20 cellular contexts compared by ENCODE assay signal in genomic region chr2:110834134-110834827, GRCh38.
DNase-seq lines count a peak whose midpoint lies in the region; ATAC-seq and TF ChIP-seq lines count a peak whose summit lies in the region.
"Had no signal": no experiment of that assay in that cellular context is flagged by ENCODE, and none has a peak within 500 bp of the region (broad histone marks: within the 10 kb centered on the region; RNA-seq: fewer than 3 reads in every experiment).

No MANE protein-coding gene starts in this region.

- H3K27ac Mint-ChIP-seq in H9, result peak overlapping the region in 2 of 3 experiments; percentile 28 to 80; a peak in 4 of 7 replicates
- H3K27ac Mint-ChIP-seq: HFFc6 had no signal

- no peak for ATAC-seq in DND-41 (ENCODE audit: insufficient read depth, low read depth)
- no peak for ATAC-seq in GM19455 (IDR thresholded peaks at IDR 0.05; ENCODE audit: unreplicated experiment)
- no peak for ATAC-seq in left lung

- no peak overlapping the region for H3K56ac ChIP-seq in H9 (ENCODE audit: insufficient read length, low read depth, low read length)

- no peak overlapping the region for H3K4me2 ChIP-seq in DND-41 (ENCODE audit: insufficient read depth, low read length)
- H3K4me2 ChIP-seq in H9 (ENCODE audit: insufficient read depth, insufficient read length, low read length), result peak overlapping the region; percentile 31
- H3K4me2 ChIP-seq in Loucy (ENCODE audit: low read depth, low read length, poor library complexity, severe bottlenecking), result no peak overlapping the region
- H3K4me2 ChIP-seq: BLaER1 had no signal

- no peaks in the 10 kb centered on the region for H3K9me3 Mint-ChIP-seq in H9
- H3K9me3 Mint-ChIP-seq: CD4-positive, CD25-positive, alpha-beta regulatory T cell; HFFc6 had no signal

- no peak overlapping the region for H2BK20ac ChIP-seq in H9 (ENCODE audit: low read depth, low read length, poor library complexity, severe bottlenecking)

- H3K18ac ChIP-seq in H9 (ENCODE audit: insufficient read length, low read depth, low read length), result no peak overlapping the region

- DNase-seq in DND-41, result no peak
- no peak for DNase-seq in H9
- no peak for DNase-seq in NCI-H345 (lab: John Stamatoyannopoulos, UW)
- no peak for DNase-seq in left lung
- DNase-seq: CD4-positive, CD25-positive, alpha-beta regulatory T cell; DMS53; HFFc6; NCI-H1105; NCI-H1436 treated with DMSO at 0.1 percent for 48 hours; NCI-H187 treated with DMSO at 0.1 percent for 48 hours; NCI-H446 treated with DMSO at 0.1 percent for 48 hours; NCI-H526; NCI-H82; SHP77; T-helper 1 cell had no signal

- peaks cover 4 to 25% (median 21%) of the 10 kb centered on the region in 3 experiments for H3K36me3 Mint-ChIP-seq in H9 (ENCODE audit: insufficient read depth in 1 of 3, low read depth in 3 of 3)

- no peak overlapping the region for H4K8ac ChIP-seq in H9 (replicated peaks; ENCODE audit: insufficient read length, low read depth, low read length)

- H3K36me3 ChIP-seq in DND-41 (ENCODE audit: insufficient read depth, low read length) (no peaks in the 10 kb centered on the region), Loucy (ENCODE audit: insufficient read depth, low read length) (no peaks in the 10 kb centered on the region), iPS-18a (ENCODE audit: control insufficient read depth, low read depth, low read length) (no peaks in the 10 kb centered on the region), left lung (no peaks in the 10 kb centered on the region)
- H3K36me3 ChIP-seq: BLaER1 had no signal

- no peak overlapping the region for H3K4ac ChIP-seq in H9 (ENCODE audit: low read depth, low read length)

- no peak overlapping the region for H2BK12ac ChIP-seq in H9 (ENCODE audit: insufficient read length, low read depth, low read length)

- WGBS in H9 (ENCODE audit: extremely low coverage, insufficient read length, low lambda C conversion rate), result no CpG with 5 or more reads among the region's 7 CpGs

- H4K20me1 ChIP-seq in DND-41 (ENCODE audit: insufficient read depth, low read length), result no peaks in the 10 kb centered on the region
- no peaks in the 10 kb centered on the region for H4K20me1 ChIP-seq in H9 (ENCODE audit: control insufficient read depth, insufficient read depth, insufficient read length)
- no peaks in the 10 kb centered on the region for H4K20me1 ChIP-seq in Loucy (ENCODE audit: insufficient read depth, low read length, poor library complexity, severe bottlenecking)
- H4K20me1 ChIP-seq: BLaER1 had no signal

- H3K23ac ChIP-seq in H9 (ENCODE audit: insufficient read length, low read depth, low read length), result no peak overlapping the region

- no peak overlapping the region for H3K14ac ChIP-seq in H9 (ENCODE audit: insufficient read depth, low read length)

- no peak overlapping the region for H3K9ac ChIP-seq in DND-41 (ENCODE audit: low read depth, low read length)
- no peak overlapping the region for H3K9ac ChIP-seq in H9 (ENCODE audit: extremely low read depth, insufficient read length, low read length)
- no peak overlapping the region for H3K9ac ChIP-seq in Loucy (ENCODE audit: low read depth, low read length, poor library complexity, severe bottlenecking)
- no peak overlapping the region for H3K9ac ChIP-seq in iPS-18a (ENCODE audit: low read length)
- H3K9ac ChIP-seq: BLaER1 had no signal

- H2AK5ac ChIP-seq in H9 (ENCODE audit: insufficient read length, low read length), result no peak overlapping the region

- no peak overlapping the region for H2BK15ac ChIP-seq in H9 (ENCODE audit: low read depth, low read length)

- H3K4me1 ChIP-seq in DND-41 (ENCODE audit: insufficient read depth, low read length) (peaks cover 37% of the 10 kb centered on the region), H9 (ENCODE audit: insufficient read depth, low read length) (peaks cover 32% of the 10 kb centered on the region; the same call in 1 of the 2 replicates), Loucy (ENCODE audit: insufficient read depth, low read length, poor library complexity, severe bottlenecking) (peaks cover 21% of the 10 kb centered on the region), iPS-18a (ENCODE audit: control insufficient read depth, low read depth, low read length) (peaks cover 60% of the 10 kb centered on the region), left lung (no peaks in the 10 kb centered on the region)

- peak overlapping the region in 1 of 2 experiments; percentile 22; a peak in 2 of 5 replicates for H3K4me3 Mint-ChIP-seq in H9
- H3K4me3 Mint-ChIP-seq: CD4-positive, CD25-positive, alpha-beta regulatory T cell; HFFc6 had no signal

- no peaks in the 10 kb centered on the region for H3F3A ChIP-seq in Loucy (ENCODE audit: low read depth)

- H3K79me2 ChIP-seq in DND-41 (ENCODE audit: insufficient read depth, low read length) (no peaks in the 10 kb centered on the region), H9 (ENCODE audit: insufficient read depth, low read length) (no peaks in the 10 kb centered on the region), Loucy (ENCODE audit: insufficient read depth, low read length) (no peaks in the 10 kb centered on the region)

- H3K79me1 ChIP-seq in H9 (ENCODE audit: insufficient read depth, low read depth, low read length, poor library complexity, severe bottlenecking), result no peaks in the 10 kb centered on the region

- no peaks in the 10 kb centered on the region for H3K9me2 ChIP-seq in Loucy (replicated peaks; ENCODE audit: low read depth, low read length)

- no peaks in the 10 kb centered on the region for H3K23me2 ChIP-seq in H9 (ENCODE audit: insufficient read length, low read depth, low read length, poor library complexity, severe bottlenecking)

- H3K27me3 ChIP-seq in DND-41 (ENCODE audit: insufficient read depth, low read length, poor library complexity) (no peaks in the 10 kb centered on the region), H9 (ENCODE audit: insufficient read depth, low read length) (no peaks in the 10 kb centered on the region), Loucy (ENCODE audit: insufficient read depth, low read length, poor library complexity, severe bottlenecking) (no peaks in the 10 kb centered on the region), iPS-18a (ENCODE audit: control insufficient read depth, insufficient read depth, low read length) (no peaks in the 10 kb centered on the region), left lung (no peaks in the 10 kb centered on the region)
- H3K27me3 ChIP-seq: BLaER1 had no signal

- H2AFZ ChIP-seq in DND-41 (ENCODE audit: low read depth, low read length) (0 out of 2 replicates have a peak overlapping the region, but pooled peaks have one; percentile 17), H9 (ENCODE audit: low read length) (no peak overlapping the region), Loucy (ENCODE audit: low read length) (peak overlapping the region; percentile 17; the same call in 1 of the 2 replicates)

- no peak overlapping the region for H3T11ph ChIP-seq in H9 (ENCODE audit: low read length)

- intact Hi-C loops in left lung (cut with DNase I), result no loop called here

- no peak for TF ChIP-seq CTCF in DND-41 (IDR thresholded peaks at IDR 0.05; ENCODE audit: borderline replicate concordance, extremely low read depth, low read length, poor library complexity, severe bottlenecking)
- TF ChIP-seq CTCF in H9 (conservative IDR thresholded peaks at IDR 0.05), result no peak
- TF ChIP-seq CTCF in Loucy (conservative IDR thresholded peaks at IDR 0.05; ENCODE audit: low read length), result no peak
- TF ChIP-seq CTCF in left lung (IDR thresholded peaks at IDR 0.05), result no peak

- no peak overlapping the region for H4K5ac ChIP-seq in H9 (ENCODE audit: insufficient read length, low read depth, low read length)

- H3K27me3 Mint-ChIP-seq in H9 (ENCODE audit: low read depth), result no peaks in the 10 kb centered on the region

- no peak overlapping the region for H2BK5ac ChIP-seq in H9 (ENCODE audit: insufficient read length, low read length)

- H3K9me3 ChIP-seq in DND-41 (ENCODE audit: insufficient read depth, low read length, severe bottlenecking), result no peaks in the 10 kb centered on the region
- no peaks in the 10 kb centered on the region for H3K9me3 ChIP-seq in H9 (ENCODE audit: control insufficient read depth, low read depth, low read length)
- no peaks in the 10 kb centered on the region for H3K9me3 ChIP-seq in Loucy (ENCODE audit: insufficient read depth, low read depth, low read length)
- H3K9me3 ChIP-seq in iPS-18a (ENCODE audit: control insufficient read depth, low read depth, low read length), result no peaks in the 10 kb centered on the region
- no peaks in the 10 kb centered on the region for H3K9me3 ChIP-seq in left lung
- H3K9me3 ChIP-seq: BLaER1 had no signal

- H3K27ac ChIP-seq in DND-41 (ENCODE audit: low read length) (peak overlapping the region; percentile 28; the same call in 1 of the 2 replicates), H9 (ENCODE audit: insufficient read length, low read depth, low read length) (no peak overlapping the region), iPS-18a (ENCODE audit: low read length) (no peak overlapping the region), left lung (no peak overlapping the region)
- H3K27ac ChIP-seq: BLaER1, RWPE1 had no signal

- H3K4me1 Mint-ChIP-seq in H9, result peaks cover 61 to 66% of the 10 kb centered on the region in 2 experiments
- H3K4me1 Mint-ChIP-seq: CD4-positive, CD25-positive, alpha-beta regulatory T cell had no signal

- no peak overlapping the region for H4K91ac ChIP-seq in H9 (ENCODE audit: insufficient read length, low read depth, low read length)

- no peak overlapping the region for H2BK120ac ChIP-seq in H9 (ENCODE audit: low read depth, low read length, poor library complexity, severe bottlenecking)

- H3K4me3 ChIP-seq in DND-41 (ENCODE audit: low read depth in 1 of 2, low read length in 2 of 2) (no peak overlapping the region), Loucy (ENCODE audit: low read length, poor library complexity, severe bottlenecking) (no peak overlapping the region), iPS-18a (ENCODE audit: low read length) (peak overlapping the region; percentile 1), left lung (no peak overlapping the region)
- H3K4me3 ChIP-seq: BLaER1 had no signal
